ENCODE assay signal across 10 cellular contexts in genomic region chr19:47109177-47109540, GRCh38. TPM values are rescaled to one million over a fixed set of nuclear protein-coding genes. Genes with fewer than 3 reads are reported as not detected.
A peak's percentile ranks its signal among the peaks of the same experiment; 100 is the strongest.
DNase-seq lines count a peak whose midpoint lies in the region; ATAC-seq and TF ChIP-seq lines count a peak whose summit lies in the region.
"Had no signal": no experiment of that assay in that cellular context is flagged by ENCODE, and none has a peak within 500 bp of the region (broad histone marks: within the 10 kb centered on the region; RNA-seq: fewer than 3 reads in every experiment).

No MANE protein-coding gene starts in this region.

- H3K9me3 ChIP-seq in hepatocyte (ENCODE audit: low read depth) (no peaks in the 10 kb centered on the region), smooth muscle cell (replicated peaks; ENCODE audit: low read depth) (no peaks in the 10 kb centered on the region)
- H3K9me3 ChIP-seq: pancreas had no signal

- ATAC-seq in activated CD8-positive, alpha-beta T cell treated with anti-CD3 and anti-CD28 coated beads for 36 hours: no peak
- ATAC-seq in GM18502 (IDR thresholded peaks at IDR 0.05; ENCODE audit: poor library complexity, unreplicated experiment): no peak
- ATAC-seq: pancreas had no signal

- H3F3A ChIP-seq in smooth muscle cell (ENCODE audit: low read depth): peaks cover 57% of the 10 kb centered on the region

- no peaks in the 10 kb centered on the region for H3K9me2 ChIP-seq in hepatocyte (replicated peaks; ENCODE audit: insufficient read depth)

- H4K20me1 ChIP-seq in hepatocyte (ENCODE audit: insufficient read depth, poor library complexity, severe bottlenecking): no peaks in the 10 kb centered on the region
- peaks cover 21% of the 10 kb centered on the region for H4K20me1 ChIP-seq in smooth muscle cell (ENCODE audit: low read depth)

- POLR2A ChIA-PET in activated CD8-positive, alpha-beta T cell treated with anti-CD3 and anti-CD28 coated beads for 36 hours (lab: Charles Lee): interaction anchor here (1.3 to 9.4 kb wide), 2 partner anchors 15 to 29 kb away, joined by 4 to 182 read pairs; no protein-coding TSS in a partner anchor

- DNase-seq in H7 (no peak), hepatocyte (ENCODE audit: low spot score) (no peak), smooth muscle cell (lab: John Stamatoyannopoulos, UW; ENCODE audit: unreplicated experiment) (no peak), DMS 273 (lab: John Stamatoyannopoulos, UW; ENCODE audit: unreplicated experiment) (no peak), NCI-H345 (lab: John Stamatoyannopoulos, UW) (no peak)
- no peak for DNase-seq in activated CD8-positive, alpha-beta T cell treated with anti-CD3 and anti-CD28 coated beads for 36 hours
- DNase-seq in stimulated activated CD4-positive, alpha-beta T cell treated with anti-CD3 and anti-CD28 coated beads, Interleukin-4, amount 100 ng/mL, for 4 hours: no peak
- DNase-seq: NCI-H1694, pancreas had no signal

- H3K9me3 Mint-ChIP-seq in activated CD8-positive, alpha-beta T cell treated with anti-CD3 and anti-CD28 coated beads for 36 hours: no peaks in the 10 kb centered on the region

- H3K27me3 ChIP-seq in H7 (ENCODE audit: control insufficient read depth, insufficient read depth, low read length): no peaks in the 10 kb centered on the region
- H3K27me3 ChIP-seq in hepatocyte: no peaks in the 10 kb centered on the region
- no peaks in the 10 kb centered on the region for H3K27me3 ChIP-seq in smooth muscle cell (ENCODE audit: low read depth)
- H3K27me3 ChIP-seq: pancreas had no signal

- peak overlapping the region; percentile 89 for H3K4me3 Mint-ChIP-seq in activated CD8-positive, alpha-beta T cell treated with anti-CD3 and anti-CD28 coated beads for 36 hours

- 20% methylated on average over 2 of the region's 2 CpGs for WGBS in hepatocyte (ENCODE audit: low lambda C conversion rate, missing lambda C conversion rate)
- WGBS in smooth muscle cell (ENCODE audit: low lambda C conversion rate): 28% methylated on average over 2 of the region's 2 CpGs

- CTCF ChIA-PET in activated CD8-positive, alpha-beta T cell treated with anti-CD3 and anti-CD28 coated beads for 36 hours (lab: Charles Lee): interaction anchor here (0.6 to 2.5 kb wide), 6 partner anchors 10 to 139 kb away, joined by 3 to 12 read pairs (median 3); no protein-coding TSS in a partner anchor

- H3K79me2 ChIP-seq in hepatocyte: peaks cover 70% of the 10 kb centered on the region
- H3K79me2 ChIP-seq in smooth muscle cell (ENCODE audit: low read depth): peaks cover 45% of the 10 kb centered on the region

- H3K4me2 ChIP-seq in hepatocyte (peak overlapping the region; percentile 85), smooth muscle cell (peak overlapping the region; percentile 96)

- intact Hi-C loops in activated CD8-positive, alpha-beta T cell treated with anti-CD3 and anti-CD28 coated beads for 36 hours (cut with micrococcal nuclease): loop anchor here (2.0 kb wide), 1 partner anchor 14 kb away; no protein-coding TSS in a partner anchor

- peak overlapping the region; percentile 100 for H3K9ac ChIP-seq in smooth muscle cell (ENCODE audit: low read depth)

- H3K36me3 ChIP-seq in H7 (replicated peaks; ENCODE audit: control insufficient read depth, insufficient read depth, low read length) (peaks cover 8% of the 10 kb centered on the region), hepatocyte (replicated peaks; ENCODE audit: insufficient read depth, low read depth) (no peaks in the 10 kb centered on the region), smooth muscle cell (ENCODE audit: low read depth) (no peaks in the 10 kb centered on the region)
- H3K36me3 ChIP-seq: pancreas had no signal

- peaks cover 64% of the 10 kb centered on the region for H3K36me3 Mint-ChIP-seq in activated CD8-positive, alpha-beta T cell treated with anti-CD3 and anti-CD28 coated beads for 36 hours (ENCODE audit: low read depth)

- H3K27ac Mint-ChIP-seq in activated CD8-positive, alpha-beta T cell treated with anti-CD3 and anti-CD28 coated beads for 36 hours: peak overlapping the region; percentile 99

- H3K4me3 ChIP-seq in H7 (ENCODE audit: insufficient read depth, low read depth, low read length) (peak overlapping the region; percentile 91), hepatocyte (peak overlapping the region; percentile 81), smooth muscle cell (peak overlapping the region; percentile 99)

- no peak for TF ChIP-seq CTCF in activated CD8-positive, alpha-beta T cell treated with anti-CD3 and anti-CD28 coated beads for 36 hours (IDR thresholded peaks at IDR 0.05)
- TF ChIP-seq CTCF in hepatocyte (IDR thresholded peaks at IDR 0.05; ENCODE audit: poor library complexity) (no peak), smooth muscle cell (IDR thresholded peaks at IDR 0.05; ENCODE audit: borderline replicate concordance, insufficient read depth, poor library complexity, severe bottlenecking) (no peak)

- H3K27me3 Mint-ChIP-seq in activated CD8-positive, alpha-beta T cell treated with anti-CD3 and anti-CD28 coated beads for 36 hours: no peaks in the 10 kb centered on the region

- H3K4me1 ChIP-seq in hepatocyte (ENCODE audit: insufficient read depth) (peaks cover 45% of the 10 kb centered on the region), smooth muscle cell (ENCODE audit: low read depth) (peaks cover 42% of the 10 kb centered on the region)

- peaks cover 58% of the 10 kb centered on the region for H3K4me1 Mint-ChIP-seq in activated CD8-positive, alpha-beta T cell treated with anti-CD3 and anti-CD28 coated beads for 36 hours (ENCODE audit: low read depth)

- H2AFZ ChIP-seq in hepatocyte: no peak overlapping the region
- H2AFZ ChIP-seq in smooth muscle cell (ENCODE audit: low read depth): no peak overlapping the region

- H3K27ac ChIP-seq in hepatocyte (peak overlapping the region; percentile 98), smooth muscle cell (ENCODE audit: low read depth) (peak overlapping the region; percentile 100)

RNA-seq across cellular contexts. Expression of gene ZC3H4, which starts 4.4 kb away (rescaled TPM):
- total RNA-seq in H7 (2014; rRNA removed; shearing (Covaris generic)): 13.4 and 14.5 TPM in 2 replicates
- total RNA-seq in activated CD8-positive, alpha-beta T cell treated with anti-CD3 and anti-CD28 coated beads for 36 hours: 10 to 100 TPM; 68.5 to 70.2 TPM
- total RNA-seq in hepatocyte (11.7 and 13.1 TPM in 2 replicates), smooth muscle cell (6.6 and 9.3 TPM in 2 replicates)
- polyA plus RNA-seq in hepatocyte (4.3 TPM in 2 replicates), smooth muscle cell (1.9 and 3.5 TPM in 2 replicates)

RNA-seq across cellular contexts. Expression of gene SAE1, which starts 21.5 kb away (rescaled TPM):
- 271 and 298 TPM in 2 replicates for total RNA-seq in H7 (2014; rRNA removed; shearing (Covaris generic))
- total RNA-seq in activated CD8-positive, alpha-beta T cell treated with anti-CD3 and anti-CD28 coated beads for 36 hours: 100 to 1,000 TPM; 125 to 127 TPM
- 90.3 and 112 TPM in 2 replicates for total RNA-seq in hepatocyte
- 97.2 and 98.8 TPM in 2 replicates for polyA plus RNA-seq in hepatocyte
- total RNA-seq in smooth muscle cell: 65.9 and 67.4 TPM in 2 replicates
- polyA plus RNA-seq in smooth muscle cell: 70.8 and 89.4 TPM in 2 replicates
